Comparison of ENCODE assay signal across 12 cellular contexts in genomic region chr10:113056468-113057021, GRCh38.
DNase-seq lines count a peak whose midpoint lies in the region; ATAC-seq and TF ChIP-seq lines count a peak whose summit lies in the region.
"Had no signal": no experiment of that assay in that cellular context is flagged by ENCODE, and none has a peak within 500 bp of the region (broad histone marks: within the 10 kb centered on the region; RNA-seq: fewer than 3 reads in every experiment).

No MANE protein-coding gene starts in this region.

- H3K4me1 ChIP-seq in SJSA1 (replicated peaks) (peaks cover 81% of the 10 kb centered on the region), skeletal muscle satellite cell (ENCODE audit: control insufficient read depth, insufficient read depth, low read length) (peaks cover 77% of the 10 kb centered on the region)

- H3K36me3 ChIP-seq in SJSA1 (0 out of 2 replicates have a peak, but pooled peaks cover 6% of the 10 kb centered on the region), skeletal muscle satellite cell (ENCODE audit: insufficient read depth, low read length) (no peaks in the 10 kb centered on the region)

- H3K9me3 ChIP-seq in SJSA1 (replicated peaks) (no peaks in the 10 kb centered on the region), skeletal muscle satellite cell (replicated peaks; ENCODE audit: low read length) (no peaks in the 10 kb centered on the region)

- TF ChIP-seq CTCF in fibroblast of mammary gland (conservative IDR thresholded peaks at IDR 0.05; ENCODE audit: control insufficient read depth, insufficient read depth, low read depth, low read length) = no peak

- peak overlapping the region; percentile 62 for H3K4me2 ChIP-seq in skeletal muscle satellite cell (ENCODE audit: low read length)

- H3K27ac ChIP-seq in SJSA1 = peak overlapping the region; percentile 71

- DNase-seq in EL (peak; percentile 84), SJSA1 (ENCODE audit: low read depth in 1 of 2, low spot score in 2 of 2) (peak; percentile 75 to 81), fibroblast of mammary gland (ENCODE audit: low read depth) (peak; percentile 89), foreskin melanocyte (no peak), NCI-H2227 treated with DMSO at 0.1 percent for 48 hours (lab: John Stamatoyannopoulos, UW) (no peak), NCI-H1092 (lab: John Stamatoyannopoulos, UW) (no peak)
- DNase-seq: KBM-7; NCI-H69; stimulated activated CD4-positive, alpha-beta T cell treated with anti-CD3 and anti-CD28 coated beads, Interleukin-12 subunit alpha, Interleukin-12 subunit beta, amount 100 ng/mL, for 4 hours had no signal

- no peak overlapping the region for H3K4me3 ChIP-seq in SJSA1
- H3K4me3 ChIP-seq in fibroblast of mammary gland (ENCODE audit: control insufficient read depth, low read depth, low read length) = peak overlapping the region; percentile 10
- H3K4me3 ChIP-seq in skeletal muscle satellite cell (ENCODE audit: low read length) = no peak overlapping the region

- ATAC-seq in HG03439 (IDR thresholded peaks at IDR 0.05; ENCODE audit: unreplicated experiment) = no peak
- ATAC-seq: left lobe of liver had no signal

- no peaks in the 10 kb centered on the region for H3K27me3 ChIP-seq in SJSA1 (replicated peaks)
- no peaks in the 10 kb centered on the region for H3K27me3 ChIP-seq in skeletal muscle satellite cell (ENCODE audit: control insufficient read depth, insufficient read depth, low read length)

- peak overlapping the region; percentile 25 for H3K9ac ChIP-seq in skeletal muscle satellite cell (ENCODE audit: low read depth, low read length)

Comparison
In these comparisons a context has a peak if more than half of its experiments do, and no peak if none do; other contexts are left out.
1. DNase-seq: peak in EL (single experiment), SJSA1 (2 of 2) and fibroblast of mammary gland (single experiment); none in foreskin melanocyte (single experiment), NCI-H2227 treated with DMSO at 0.1 percent for 48 hours (single experiment) and NCI-H1092 (single experiment).